In genomic region chr18:2906522-2907458, GRCh38 we compare ENCODE assay signal across 8 cellular contexts. TPM values are rescaled to one million over a fixed set of nuclear protein-coding genes. Genes with fewer than 3 reads are reported as not detected.
DNase-seq lines count a peak whose midpoint lies in the region; ATAC-seq, FAIRE-seq and TF ChIP-seq lines count a peak whose summit lies in the region.

No MANE protein-coding gene starts in this region.

- H3K4me1 ChIP-seq in SK-N-SH (ENCODE audit: control insufficient read depth in 1 of 2, insufficient read depth in 2 of 2, low read depth in 1 of 2, low read length in 1 of 2) (peaks cover 0 to 7% of the 10 kb centered on the region in 2 experiments; a peak in 2 of 4 replicates), astrocyte (ENCODE audit: insufficient read depth, low read length) (peaks cover 15% of the 10 kb centered on the region)

- H2AFZ ChIP-seq in SK-N-SH (ENCODE audit: low read depth): peak overlapping the region; percentile 82; the same call in 1 of the 2 replicates
- H2AFZ ChIP-seq in astrocyte (ENCODE audit: low read depth, low read length): peak overlapping the region; percentile 80

- WGBS in SK-N-SH (ENCODE audit: low lambda C conversion rate): 13% methylated on average over 25 of the region's 97 CpGs

- H3K4me3 ChIP-seq in SK-N-SH (ENCODE audit: low read depth in 2 of 2, low read length in 1 of 2) (peak overlapping the region; percentile 44 to 54), astrocyte (ENCODE audit: insufficient read depth, low read depth, low read length) (peak overlapping the region; percentile 62)

- no peak for FAIRE-seq in astrocyte (lab: Jason Lieb, UNC)

- peak; percentile 43 for TF ChIP-seq POLR2A in GM18526 (IDR thresholded peaks at IDR 0.05; ENCODE audit: extremely low read depth, insufficient read length)

- TF ChIP-seq CTCF in SK-N-SH (IDR thresholded peaks at IDR 0.05): peak; percentile 33
- no peak for TF ChIP-seq CTCF in astrocyte (IDR thresholded peaks at IDR 0.05; ENCODE audit: insufficient read depth, low read depth, low read length)

- in situ Hi-C loops in ACHN (cut with HindIII; ENCODE audit: low pct_ligation_motif_present, low pct_unique_long_range_greater_than_20kb, low sequenced_read_pairs): no loop called here

- peak; percentile 31 for DNase-seq in ACHN
- peak; percentile 87 for DNase-seq in SK-N-SH
- no peak for DNase-seq in astrocyte (ENCODE audit: low read depth)
- DNase-seq in islet precursor cell: peak; percentile 59
- peak; percentile 54 to 70 for DNase-seq in stimulated activated CD4-positive, alpha-beta T cell treated with anti-CD3 and anti-CD28 coated beads, Interleukin-2, amount 100 ng/mL, for 24 hours
- no peak for DNase-seq in GOT3 (lab: John Stamatoyannopoulos, UW)

- CTCF ChIA-PET in SK-N-SH (lab: Yijun Ruan, JAX): interaction anchor here (0.7 to 1.5 kb wide), 5 partner anchors 8 to 245 kb away, joined by 3 to 4 read pairs (median 3); no protein-coding TSS in a partner anchor

- H3K4me1 Mint-ChIP-seq in astrocyte (ENCODE audit: low read depth, unreplicated experiment): no peaks in the 10 kb centered on the region

- no peak for TF ChIP-seq EP300 in SK-N-SH (IDR thresholded peaks at IDR 0.05; ENCODE audit: borderline replicate concordance in 1 of 2, low read depth in 1 of 2, low read length in 1 of 2)

- H3F3A ChIP-seq in SK-N-SH (replicated peaks; ENCODE audit: insufficient read depth): no peaks in the 10 kb centered on the region

- H3K79me2 ChIP-seq in SK-N-SH (ENCODE audit: insufficient read depth) (no peaks in the 10 kb centered on the region), astrocyte (ENCODE audit: insufficient read depth, low read length) (peaks cover 2% of the 10 kb centered on the region)

- H3K9ac ChIP-seq in SK-N-SH (peak overlapping the region; percentile 14; the same call in 1 of the 2 replicates), astrocyte (ENCODE audit: low read length) (peak overlapping the region; percentile 82)

- peaks cover 17% of the 10 kb centered on the region for H3K27me3 Mint-ChIP-seq in astrocyte (ENCODE audit: low read depth, unreplicated experiment)

- POLR2A ChIA-PET in SK-N-SH (lab: Yijun Ruan, JAX): no interaction called here

- peaks cover 2% of the 10 kb centered on the region for H3K36me3 Mint-ChIP-seq in astrocyte (ENCODE audit: low read depth, unreplicated experiment)

- H3K27me3 ChIP-seq in SK-N-SH (ENCODE audit: insufficient read depth) (no peaks in the 10 kb centered on the region; the same call in 1 of the 2 replicates), astrocyte (ENCODE audit: insufficient read depth, low read length) (no peaks in the 10 kb centered on the region)

- no peaks in the 10 kb centered on the region for H3K36me3 ChIP-seq in SK-N-SH (replicated peaks in 1 of 2; ENCODE audit: control insufficient read depth in 1 of 2, insufficient read depth in 2 of 2, low read length in 1 of 2)
- peaks cover 3% of the 10 kb centered on the region for H3K36me3 ChIP-seq in astrocyte (ENCODE audit: insufficient read depth, low read length)

- H4K20me1 ChIP-seq in SK-N-SH (ENCODE audit: insufficient read depth) (no peaks in the 10 kb centered on the region), astrocyte (ENCODE audit: insufficient read depth, low read length) (peaks cover 27% of the 10 kb centered on the region)

- no peak for TF ChIP-seq RAD21 in SK-N-SH (IDR thresholded peaks at IDR 0.05; ENCODE audit: low read length)

- H3K27ac ChIP-seq in SK-N-SH (ENCODE audit: low read depth in 2 of 2, low read length in 1 of 2): no peak overlapping the region
- no peak overlapping the region for H3K27ac ChIP-seq in astrocyte (ENCODE audit: low read depth, low read length)

- ATAC-seq in HG03066 (IDR thresholded peaks at IDR 0.05; ENCODE audit: low read depth, unreplicated experiment): peak; percentile 45

- peaks cover 3% of the 10 kb centered on the region for H3K9me3 Mint-ChIP-seq in astrocyte (ENCODE audit: unreplicated experiment)

- no peak overlapping the region for H3K4me3 Mint-ChIP-seq in astrocyte (ENCODE audit: unreplicated experiment)

- H3K27ac Mint-ChIP-seq in astrocyte (ENCODE audit: unreplicated experiment): no peak overlapping the region

- H3K4me2 ChIP-seq in SK-N-SH: peak overlapping the region; percentile 52; the same call in 1 of the 2 replicates
- H3K4me2 ChIP-seq in astrocyte (ENCODE audit: low read length): peak overlapping the region; percentile 87

- H3K9me2 ChIP-seq in SK-N-SH: no peaks in the 10 kb centered on the region

- H3K9me3 ChIP-seq in SK-N-SH: no peaks in the 10 kb centered on the region
- no peaks in the 10 kb centered on the region for H3K9me3 ChIP-seq in astrocyte (ENCODE audit: insufficient read depth, low read depth, low read length)

TF ChIP-seq in SK-N-SH, 30 proteins besides CTCF, POLR2A, EP300 and RAD21:
- TF ChIP-seq MAX (IDR thresholded peaks at IDR 0.05; ENCODE audit: low read depth) (0 out of 2 replicates have a peak, but pooled peaks have one; percentile 3), GATA2 (CRISPR knock-in tag; IDR thresholded peaks at IDR 0.05) (no peak), NRF1 (IDR thresholded peaks at IDR 0.05; ENCODE audit: low read depth, low read length) (no peak; the same call in 1 of the 2 replicates), NFIC (IDR thresholded peaks at IDR 0.05; ENCODE audit: borderline replicate concordance) (no peak), MXI1 (IDR thresholded peaks at IDR 0.05; ENCODE audit: low read depth, low read length) (no peak)
TF ChIP-seq in SK-N-SH: peak in this region for 1.

RNA-seq across cellular contexts. Expression of gene EMILIN2, which starts 60.0 kb away (rescaled TPM):
- polyA plus RNA-seq in SK-N-SH (2012; rRNA removed): 1.4 and 1.6 TPM in 2 replicates
- 0.88 and 1.2 TPM in 2 replicates for polyA plus RNA-seq in SK-N-SH (2012; cell fraction: cytosol; rRNA removed)
- 3.7 and 5.3 TPM in 2 replicates for polyA plus RNA-seq in SK-N-SH (2012; cell fraction: nucleus; rRNA removed)
- 29.6 and 33.4 TPM in 2 replicates for total RNA-seq in astrocyte

Comparison
In these comparisons a context has a peak if more than half of its experiments do, and no peak if none do; other contexts are left out.
1. DNase-seq: peak in ACHN (single experiment), SK-N-SH (single experiment), islet precursor cell (single experiment) and stimulated activated CD4-positive, alpha-beta T cell treated with anti-CD3 and anti-CD28 coated beads, Interleukin-2, amount 100 ng/mL, for 24 hours (2 of 2); none in astrocyte (single experiment) and GOT3 (single experiment).